Comparison of ENCODE assay signal across 1 cellular context in the genomic region with DNA sequence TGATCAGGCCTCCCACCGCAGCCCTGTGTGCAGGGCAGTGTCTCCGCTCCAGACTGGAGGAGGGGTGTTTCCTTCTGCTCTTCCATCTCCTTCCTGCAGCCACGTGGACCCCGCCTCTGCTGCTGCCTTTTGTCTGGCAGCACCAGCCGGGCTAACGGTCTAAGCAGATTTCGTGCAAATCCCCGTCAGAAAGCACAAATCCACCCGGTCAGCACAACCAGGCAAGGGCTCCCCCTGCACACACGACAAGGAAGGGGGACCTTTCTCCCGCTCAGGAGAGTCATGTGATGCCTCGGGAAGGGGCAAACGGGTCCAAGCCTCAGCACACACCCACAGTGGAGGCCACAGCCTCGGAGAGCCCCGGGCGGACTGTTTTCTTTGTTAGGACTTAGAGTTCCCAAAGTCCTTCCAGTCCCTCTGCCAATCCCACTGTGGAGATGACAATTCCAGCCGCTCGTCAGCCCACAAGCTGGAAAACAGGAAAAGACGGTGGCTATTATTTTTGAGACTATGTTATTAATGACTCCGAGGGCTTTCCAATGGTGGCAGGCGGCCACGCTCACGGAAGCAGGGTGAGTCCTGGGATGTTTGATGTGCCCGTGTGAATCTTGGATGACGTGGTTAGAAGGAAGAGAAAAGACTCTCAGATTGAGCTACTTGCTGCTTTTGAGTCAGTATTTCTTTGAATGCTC.
TF ChIP-seq lines count a peak whose summit lies in the region.

No MANE protein-coding gene starts in this region.

TF ChIP-seq in GM23338, 12 proteins besides CTCF, POLR2A, EP300 and RAD21 (continued from another document):
- TF ChIP-seq, protein P1, sequence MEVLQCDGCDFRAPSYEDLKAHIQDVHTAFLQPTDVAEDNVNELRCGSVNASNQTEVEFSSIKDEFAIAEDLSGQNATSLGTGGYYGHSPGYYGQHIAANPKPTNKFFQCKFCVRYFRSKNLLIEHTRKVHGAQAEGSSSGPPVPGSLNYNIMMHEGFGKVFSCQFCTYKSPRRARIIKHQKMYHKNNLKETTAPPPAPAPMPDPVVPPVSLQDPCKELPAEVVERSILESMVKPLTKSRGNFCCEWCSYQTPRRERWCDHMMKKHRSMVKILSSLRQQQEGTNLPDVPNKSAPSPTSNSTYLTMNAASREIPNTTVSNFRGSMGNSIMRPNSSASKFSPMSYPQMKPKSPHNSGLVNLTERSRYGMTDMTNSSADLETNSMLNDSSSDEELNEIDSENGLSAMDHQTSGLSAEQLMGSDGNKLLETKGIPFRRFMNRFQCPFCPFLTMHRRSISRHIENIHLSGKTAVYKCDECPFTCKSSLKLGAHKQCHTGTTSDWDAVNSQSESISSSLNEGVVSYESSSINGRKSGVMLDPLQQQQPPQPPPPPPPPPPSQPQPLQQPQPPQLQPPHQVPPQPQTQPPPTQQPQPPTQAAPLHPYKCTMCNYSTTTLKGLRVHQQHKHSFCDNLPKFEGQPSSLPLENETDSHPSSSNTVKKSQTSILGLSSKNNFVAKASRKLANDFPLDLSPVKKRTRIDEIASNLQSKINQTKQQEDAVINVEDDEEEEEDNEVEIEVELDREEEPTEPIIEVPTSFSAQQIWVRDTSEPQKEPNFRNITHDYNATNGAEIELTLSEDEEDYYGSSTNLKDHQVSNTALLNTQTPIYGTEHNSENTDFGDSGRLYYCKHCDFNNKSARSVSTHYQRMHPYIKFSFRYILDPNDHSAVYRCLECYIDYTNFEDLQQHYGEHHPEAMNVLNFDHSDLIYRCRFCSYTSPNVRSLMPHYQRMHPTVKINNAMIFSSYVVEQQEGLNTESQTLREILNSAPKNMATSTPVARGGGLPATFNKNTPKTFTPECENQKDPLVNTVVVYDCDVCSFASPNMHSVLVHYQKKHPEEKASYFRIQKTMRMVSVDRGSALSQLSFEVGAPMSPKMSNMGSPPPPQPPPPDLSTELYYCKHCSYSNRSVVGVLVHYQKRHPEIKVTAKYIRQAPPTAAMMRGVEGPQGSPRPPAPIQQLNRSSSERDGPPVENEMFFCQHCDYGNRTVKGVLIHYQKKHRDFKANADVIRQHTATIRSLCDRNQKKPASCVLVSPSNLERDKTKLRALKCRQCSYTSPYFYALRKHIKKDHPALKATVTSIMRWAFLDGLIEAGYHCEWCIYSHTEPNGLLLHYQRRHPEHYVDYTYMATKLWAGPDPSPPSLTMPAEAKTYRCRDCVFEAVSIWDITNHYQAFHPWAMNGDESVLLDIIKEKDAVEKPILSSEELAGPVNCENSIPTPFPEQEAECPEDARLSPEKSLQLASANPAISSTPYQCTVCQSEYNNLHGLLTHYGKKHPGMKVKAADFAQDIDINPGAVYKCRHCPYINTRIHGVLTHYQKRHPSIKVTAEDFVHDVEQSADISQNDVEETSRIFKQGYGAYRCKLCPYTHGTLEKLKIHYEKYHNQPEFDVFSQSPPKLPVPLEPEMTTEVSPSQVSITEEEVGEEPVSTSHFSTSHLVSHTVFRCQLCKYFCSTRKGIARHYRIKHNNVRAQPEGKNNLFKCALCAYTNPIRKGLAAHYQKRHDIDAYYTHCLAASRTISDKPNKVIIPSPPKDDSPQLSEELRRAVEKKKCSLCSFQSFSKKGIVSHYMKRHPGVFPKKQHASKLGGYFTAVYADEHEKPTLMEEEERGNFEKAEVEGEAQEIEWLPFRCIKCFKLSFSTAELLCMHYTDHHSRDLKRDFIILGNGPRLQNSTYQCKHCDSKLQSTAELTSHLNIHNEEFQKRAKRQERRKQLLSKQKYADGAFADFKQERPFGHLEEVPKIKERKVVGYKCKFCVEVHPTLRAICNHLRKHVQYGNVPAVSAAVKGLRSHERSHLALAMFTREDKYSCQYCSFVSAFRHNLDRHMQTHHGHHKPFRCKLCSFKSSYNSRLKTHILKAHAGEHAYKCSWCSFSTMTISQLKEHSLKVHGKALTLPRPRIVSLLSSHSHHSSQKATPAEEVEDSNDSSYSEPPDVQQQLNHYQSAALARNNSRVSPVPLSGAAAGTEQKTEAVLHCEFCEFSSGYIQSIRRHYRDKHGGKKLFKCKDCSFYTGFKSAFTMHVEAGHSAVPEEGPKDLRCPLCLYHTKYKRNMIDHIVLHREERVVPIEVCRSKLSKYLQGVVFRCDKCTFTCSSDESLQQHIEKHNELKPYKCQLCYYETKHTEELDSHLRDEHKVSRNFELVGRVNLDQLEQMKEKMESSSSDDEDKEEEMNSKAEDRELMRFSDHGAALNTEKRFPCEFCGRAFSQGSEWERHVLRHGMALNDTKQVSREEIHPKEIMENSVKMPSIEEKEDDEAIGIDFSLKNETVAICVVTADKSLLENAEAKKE (CRISPR knock-in tag; IDR thresholded peaks at IDR 0.05), result no peak
- TF ChIP-seq, protein P2, sequence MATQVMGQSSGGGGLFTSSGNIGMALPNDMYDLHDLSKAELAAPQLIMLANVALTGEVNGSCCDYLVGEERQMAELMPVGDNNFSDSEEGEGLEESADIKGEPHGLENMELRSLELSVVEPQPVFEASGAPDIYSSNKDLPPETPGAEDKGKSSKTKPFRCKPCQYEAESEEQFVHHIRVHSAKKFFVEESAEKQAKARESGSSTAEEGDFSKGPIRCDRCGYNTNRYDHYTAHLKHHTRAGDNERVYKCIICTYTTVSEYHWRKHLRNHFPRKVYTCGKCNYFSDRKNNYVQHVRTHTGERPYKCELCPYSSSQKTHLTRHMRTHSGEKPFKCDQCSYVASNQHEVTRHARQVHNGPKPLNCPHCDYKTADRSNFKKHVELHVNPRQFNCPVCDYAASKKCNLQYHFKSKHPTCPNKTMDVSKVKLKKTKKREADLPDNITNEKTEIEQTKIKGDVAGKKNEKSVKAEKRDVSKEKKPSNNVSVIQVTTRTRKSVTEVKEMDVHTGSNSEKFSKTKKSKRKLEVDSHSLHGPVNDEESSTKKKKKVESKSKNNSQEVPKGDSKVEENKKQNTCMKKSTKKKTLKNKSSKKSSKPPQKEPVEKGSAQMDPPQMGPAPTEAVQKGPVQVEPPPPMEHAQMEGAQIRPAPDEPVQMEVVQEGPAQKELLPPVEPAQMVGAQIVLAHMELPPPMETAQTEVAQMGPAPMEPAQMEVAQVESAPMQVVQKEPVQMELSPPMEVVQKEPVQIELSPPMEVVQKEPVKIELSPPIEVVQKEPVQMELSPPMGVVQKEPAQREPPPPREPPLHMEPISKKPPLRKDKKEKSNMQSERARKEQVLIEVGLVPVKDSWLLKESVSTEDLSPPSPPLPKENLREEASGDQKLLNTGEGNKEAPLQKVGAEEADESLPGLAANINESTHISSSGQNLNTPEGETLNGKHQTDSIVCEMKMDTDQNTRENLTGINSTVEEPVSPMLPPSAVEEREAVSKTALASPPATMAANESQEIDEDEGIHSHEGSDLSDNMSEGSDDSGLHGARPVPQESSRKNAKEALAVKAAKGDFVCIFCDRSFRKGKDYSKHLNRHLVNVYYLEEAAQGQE (IDR thresholded peaks at IDR 0.05; ENCODE audit: unreplicated experiment), result no peak
- TF ChIP-seq EZH2 (IDR thresholded peaks at IDR 0.05; ENCODE audit: low read depth, unreplicated experiment) (no peak), CREB1 (CRISPR knock-in tag; IDR thresholded peaks at IDR 0.05; ENCODE audit: low read depth) (no peak), POLR2AphosphoS5 (IDR thresholded peaks at IDR 0.05; ENCODE audit: low read depth) (no peak), NANOG (IDR thresholded peaks at IDR 0.05; ENCODE audit: borderline replicate concordance) (no peak), JUNB (IDR thresholded peaks at IDR 0.05; ENCODE audit: unreplicated experiment) (no peak), ETS1 (IDR thresholded peaks at IDR 0.05) (no peak), ZNF331 (CRISPR knock-in tag; IDR thresholded peaks at IDR 0.05; ENCODE audit: low read depth) (no peak), STAT1 (IDR thresholded peaks at IDR 0.05; ENCODE audit: unreplicated experiment) (no peak), ZNF114 (CRISPR knock-in tag; IDR thresholded peaks at IDR 0.05) (no peak)
